ENCODE assay signal across 11 cellular contexts in the genomic region with DNA sequence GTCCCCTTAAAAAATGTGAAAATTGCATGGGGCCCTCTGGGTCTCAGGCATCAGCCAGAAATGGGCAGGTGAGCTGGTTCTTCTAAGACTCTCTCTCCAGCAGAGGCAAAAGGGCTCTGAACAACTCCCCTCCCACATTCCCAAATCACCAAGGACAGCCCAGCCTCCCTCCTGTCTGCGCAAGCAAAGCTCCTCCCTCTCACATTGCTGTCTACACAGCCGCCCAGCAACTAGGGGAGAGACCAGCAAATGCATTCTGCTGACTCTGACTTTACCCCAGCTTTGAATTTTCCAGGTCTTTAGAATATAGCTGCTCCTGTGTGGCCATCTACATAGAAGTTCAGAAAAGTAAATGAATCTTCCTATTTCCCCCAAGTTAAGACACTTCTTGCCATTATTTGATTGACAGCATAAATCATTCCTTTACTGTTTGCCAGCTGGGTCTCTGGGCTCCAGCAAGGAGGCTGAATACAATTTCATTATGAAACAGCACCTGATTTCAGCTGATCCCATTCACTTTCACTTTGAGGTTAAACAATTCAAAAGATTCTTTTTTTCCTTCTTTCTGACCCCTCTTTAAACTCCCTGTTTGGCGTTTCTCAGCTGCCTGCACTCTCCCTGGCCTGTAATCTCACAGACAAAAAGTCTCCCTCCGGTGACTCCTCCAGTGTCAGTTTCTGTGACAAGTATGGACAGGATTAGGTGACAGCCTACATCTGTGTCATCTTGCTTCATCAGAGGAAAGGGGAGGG.
A peak's percentile ranks its signal among the peaks of the same experiment; 100 is the strongest.
DNase-seq lines count a peak whose midpoint lies in the region; ATAC-seq, FAIRE-seq and TF ChIP-seq lines count a peak whose summit lies in the region.
"Had no signal": no experiment of that assay in that cellular context is flagged by ENCODE, and none has a peak within 500 bp of the region (broad histone marks: within the 10 kb centered on the region; RNA-seq: fewer than 3 reads in every experiment).

No MANE protein-coding gene starts in this region.

- peak in 1 of 2 experiments; percentile 85; a peak in 3 of 6 replicates for ATAC-seq in A549
- no peak for ATAC-seq in HG02610 (IDR thresholded peaks at IDR 0.05; ENCODE audit: unreplicated experiment)
- ATAC-seq in GM21717 (IDR thresholded peaks at IDR 0.05; ENCODE audit: unreplicated experiment): no peak
- no peak for ATAC-seq in HG02981 (IDR thresholded peaks at IDR 0.05; ENCODE audit: unreplicated experiment)

- TF ChIP-seq RAD21 in A549 (conservative IDR thresholded peaks at IDR 0.05 in 1 of 2, IDR thresholded peaks at IDR 0.05 in 1 of 2): no peak

- H3K36me3 Mint-ChIP-seq in nephron progenitor cell (ENCODE audit: low read depth): no peaks in the 10 kb centered on the region

- H3K4me1 Mint-ChIP-seq in nephron progenitor cell: peaks cover 18% of the 10 kb centered on the region

- H3K9me3 ChIP-seq in A549: no peaks in the 10 kb centered on the region

- FAIRE-seq in A549 (lab: Jason Lieb, UNC): no peak

- H3K27ac Mint-ChIP-seq in nephron progenitor cell: no peak overlapping the region
- H3K27ac Mint-ChIP-seq: T-helper 2 cell treated with Interferon-gamma antibody and Interleukin-4, amounts not matched to agents 5 μg/mL and 100 μg/mL, for 36 hours had no signal

- CTCF ChIA-PET in A549 (lab: Yijun Ruan, JAX): interaction anchor here (0.8 kb wide), 1 partner anchor 10 kb away, joined by 3 read pairs; no protein-coding TSS in a partner anchor

- no peak overlapping the region for H3K4me3 ChIP-seq in A549

- H3K9me3 Mint-ChIP-seq in nephron progenitor cell: no peaks in the 10 kb centered on the region
- H3K9me3 Mint-ChIP-seq: T-helper 2 cell treated with Interferon-gamma antibody and Interleukin-4, amounts not matched to agents 5 μg/mL and 100 μg/mL, for 36 hours had no signal

- no peak overlapping the region for H3K27ac ChIP-seq in A549
- H3K27ac ChIP-seq in epithelial cell of prostate: peak overlapping the region; percentile 30

- 23% methylated on average over 4 of the region's 4 CpGs for WGBS in A549 (ENCODE audit: missing lambda C conversion rate)

- peaks cover 3% of the 10 kb centered on the region for H3K27me3 Mint-ChIP-seq in nephron progenitor cell (ENCODE audit: low read depth, poor library complexity)

- DNase-seq in A549 (ENCODE audit: low read depth in 1 of 2, low spot score in 1 of 2): peak; percentile 19 to 25
- DNase-seq in NCI-H2171 (lab: John Stamatoyannopoulos, UW): peak; percentile 31
- peak; percentile 18 for DNase-seq in epithelial cell of prostate (ENCODE audit: low read depth, low spot score)
- peak; percentile 64 for DNase-seq in nephron progenitor cell
- DNase-seq in SIG-M5 treated with dmso at 0.1 percent for 504 hours (lab: John Stamatoyannopoulos, UW; ENCODE audit: unreplicated experiment): no peak
- DNase-seq: dermis blood vessel endothelial cell, NCI-H2081 had no signal

- POLR2A ChIA-PET in A549 (lab: Yijun Ruan, JAX): interaction anchor here (0.6 kb wide), 1 partner anchor 236 kb away, joined by 3 read pairs; no protein-coding TSS in a partner anchor

- TF ChIP-seq CTCF in A549 (IDR thresholded peaks at IDR 0.05) (no peak), nephron progenitor cell (IDR thresholded peaks at IDR 0.05) (no peak)

- no peak overlapping the region for H3K4me2 ChIP-seq in A549

- no peak for TF ChIP-seq POLR2A in A549 (IDR thresholded peaks at IDR 0.05; ENCODE audit: low read length)

- H3K4me1 ChIP-seq in A549: no peaks in the 10 kb centered on the region

- no peak for TF ChIP-seq EP300 in A549 (IDR thresholded peaks at IDR 0.05)

- no peak overlapping the region for H3K4me3 Mint-ChIP-seq in nephron progenitor cell
- H3K4me3 Mint-ChIP-seq: T-helper 2 cell treated with Interferon-gamma antibody and Interleukin-4, amounts not matched to agents 5 μg/mL and 100 μg/mL, for 36 hours had no signal

TF ChIP-seq in A549, 52 proteins besides CTCF, POLR2A, EP300 and RAD21:
- TF ChIP-seq ZSCAN20 (CRISPR knock-in tag; IDR thresholded peaks at IDR 0.05) (no peak), BCL3 (IDR thresholded peaks at IDR 0.05) (no peak), JUNB (IDR thresholded peaks at IDR 0.05) (no peak), NFE2L2 (conservative IDR thresholded peaks at IDR 0.05; ENCODE audit: low read length) (no peak)
